In the genomic region with DNA sequence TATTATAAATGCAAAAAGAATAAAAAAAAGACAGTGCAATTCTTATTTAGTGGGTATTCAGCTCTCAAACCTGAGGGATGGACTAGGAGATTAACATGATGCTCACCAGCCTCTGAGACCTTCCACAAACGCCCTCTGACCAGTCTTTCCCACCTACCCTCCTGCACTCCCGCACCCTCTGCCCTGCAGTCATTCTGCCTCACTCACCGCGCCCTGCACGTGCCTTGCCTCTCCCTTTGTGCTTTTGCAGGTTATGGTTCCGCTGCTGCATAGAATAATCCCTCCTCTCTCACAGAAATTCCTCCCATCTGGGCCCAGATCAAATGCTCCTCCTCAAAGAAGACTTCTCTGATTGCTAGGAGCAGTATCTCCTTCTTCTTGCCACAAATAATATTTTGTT, we compare ENCODE assay signal across 11 cellular contexts. TPM values are rescaled to one million over a fixed set of nuclear protein-coding genes. Genes with fewer than 3 reads are reported as not detected.
"Had no signal": no experiment of that assay in that cellular context is flagged by ENCODE, and none has a peak within 500 bp of the region (broad histone marks: within the 10 kb centered on the region; RNA-seq: fewer than 3 reads in every experiment).

No MANE protein-coding gene starts in this region.

- ATAC-seq: activated CD4-positive, CD25-positive, alpha-beta regulatory T cell treated with anti-CD3 and anti-CD28 coated beads, Interleukin-2, amount 50 U/mL, for 24 hours; activated T-helper 17 cell treated with anti-CD3 and anti-CD28 coated beads, Interleukin-2, amount 50 U/mL, for 72 hours had no signal

- H3K4me3 ChIP-seq: lung, upper lobe of left lung had no signal

- H3K27ac Mint-ChIP-seq: activated naive CD4-positive, alpha-beta T cell treated with anti-CD3 and anti-CD28 coated beads, Interleukin-2, amount 10 ng/mL, durations not matched to agents 7 days and 5 days; activated T-helper 17 cell treated with anti-CD3 and anti-CD28 coated beads, Interleukin-2, amount 50 U/mL, for 72 hours had no signal

- H3K4me3 Mint-ChIP-seq: activated naive CD4-positive, alpha-beta T cell treated with anti-CD3 and anti-CD28 coated beads, Interleukin-2, amount 10 ng/mL, durations not matched to agents 7 days and 5 days; activated T-helper 17 cell treated with anti-CD3 and anti-CD28 coated beads, Interleukin-2, amount 50 U/mL, for 72 hours had no signal

- DNase-seq: activated CD4-positive, alpha-beta T cell treated with anti-CD3 and anti-CD28 coated beads, Interleukin-2, amount 50 U/mL, for 4 hours; activated naive CD4-positive, alpha-beta T cell treated with anti-CD3 and anti-CD28 coated beads, Interleukin-2, amount 10 ng/mL, durations not matched to agents 7 days and 5 days; activated T-cell treated with anti-CD3 and anti-CD28 coated beads for 4 hours; hippocampal formation; stimulated activated CD4-positive, alpha-beta T cell treated with anti-CD3 and anti-CD28 coated beads, Interleukin-2, amount 100 ng/mL, for 48 hours; stimulated activated naive CD4-positive, alpha-beta T cell treated with Interleukin-2 at 50 U/mL for 16 hours had no signal

- H3K36me3 ChIP-seq: upper lobe of left lung had no signal

- H3K9me3 ChIP-seq: upper lobe of left lung had no signal

- H3K9me3 Mint-ChIP-seq: activated naive CD4-positive, alpha-beta T cell treated with anti-CD3 and anti-CD28 coated beads, Interleukin-2, amount 10 ng/mL, durations not matched to agents 7 days and 5 days; activated T-helper 17 cell treated with anti-CD3 and anti-CD28 coated beads, Interleukin-2, amount 50 U/mL, for 72 hours had no signal

- H3K27me3 ChIP-seq: upper lobe of left lung had no signal

RNA-seq across cellular contexts. Expression of a gene that starts 28.5 kb away (rescaled TPM):
- total RNA-seq: T-helper 2 cell treated with Interferon-gamma antibody and Interleukin-4, amounts not matched to agents 100 ng/mL and 5 ng/mL, for 36 hours had no signal
